ENCODE assay signal across 13 cellular contexts in the genomic region with DNA sequence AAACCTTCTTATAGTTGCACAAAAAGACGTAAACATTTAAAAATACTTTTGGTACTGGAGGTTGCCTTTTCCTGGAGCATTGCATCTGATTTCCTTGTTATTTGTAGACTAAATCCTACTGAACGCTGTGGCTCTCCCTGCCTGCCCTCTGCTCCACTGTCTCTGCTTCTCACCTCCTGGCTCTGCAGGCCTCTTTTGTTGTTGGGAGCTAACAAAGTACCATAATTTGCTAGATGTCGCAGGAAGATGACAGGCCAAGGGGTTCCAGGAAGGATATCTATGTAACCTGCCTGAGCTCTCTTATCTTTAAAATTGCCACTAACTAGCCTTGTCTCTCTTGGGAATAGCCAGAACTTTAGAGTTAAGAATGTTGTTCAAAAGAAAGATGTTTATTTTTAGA. TPM values are rescaled to one million over a fixed set of nuclear protein-coding genes. Genes with fewer than 3 reads are reported as not detected.
DNase-seq lines count a peak whose midpoint lies in the region; ATAC-seq and TF ChIP-seq lines count a peak whose summit lies in the region.
"Had no signal": no experiment of that assay in that cellular context is flagged by ENCODE, and none has a peak within 500 bp of the region (broad histone marks: within the 10 kb centered on the region; RNA-seq: fewer than 3 reads in every experiment).

No MANE protein-coding gene starts in this region.

- H3K4me1 Mint-ChIP-seq in progenitor cell of endocrine pancreas (ENCODE audit: low read depth) = peaks cover 14% of the 10 kb centered on the region

- no peaks in the 10 kb centered on the region for H3K9me2 ChIP-seq in OCI-LY1 (ENCODE audit: low read depth, low read length)

- peaks cover 23 to 47% (median 30%) of the 10 kb centered on the region in 10 experiments for H3K4me1 ChIP-seq in BLaER1 treated with 17β-estradiol and CSF1 and Interleukin-3, amounts not matched to agents 10 nM and 100 nM
- H3K4me1 ChIP-seq in OCI-LY1 (ENCODE audit: insufficient read depth, low read length, severe bottlenecking) (peaks cover 61% of the 10 kb centered on the region), fibroblast of lung (ENCODE audit: control insufficient read depth, extremely low read depth, insufficient read depth, low read length) (peaks cover 5% of the 10 kb centered on the region)

- no peak for DNase-seq in fibroblast of lung (ENCODE audit: low read depth in 2 of 2)
- no peak for DNase-seq in progenitor cell of endocrine pancreas (ENCODE audit: low spot score, unreplicated experiment)
- no peak for DNase-seq in NCI-H1694 (lab: John Stamatoyannopoulos, UW)
- no peak for DNase-seq in GM13976 (ENCODE audit: low spot score)
- DNase-seq: activated T-cell treated with anti-CD3 and anti-CD28 coated beads, Interleukin-2, amount 50 U/mL, for 1 hour; NCI-H345; ovary; WERI-Rb-1 had no signal

- H4K20me1 ChIP-seq in BLaER1 treated with 17β-estradiol and CSF1 and Interleukin-3, amounts not matched to agents 10 nM and 100 nM = no peaks in the 10 kb centered on the region
- no peaks in the 10 kb centered on the region for H4K20me1 ChIP-seq in OCI-LY1 (ENCODE audit: insufficient read depth, low read length)
- no peaks in the 10 kb centered on the region for H4K20me1 ChIP-seq in fibroblast of lung (ENCODE audit: control insufficient read depth, extremely low read depth, insufficient read depth, low read length)

- H3K9me3 Mint-ChIP-seq in progenitor cell of endocrine pancreas (ENCODE audit: low read depth) = no peaks in the 10 kb centered on the region

- no peak overlapping the region for H3K9ac ChIP-seq in BLaER1 treated with 17β-estradiol and CSF1 and Interleukin-3, amounts not matched to agents 10 nM and 100 nM
- H3K9ac ChIP-seq in OCI-LY1 (ENCODE audit: low read length) (peak overlapping the region; percentile 10; the same call in 1 of the 2 replicates), fibroblast of lung (ENCODE audit: insufficient read depth, low read length) (no peak overlapping the region)

- H2AFZ ChIP-seq in OCI-LY1 (ENCODE audit: low read length) = no peak overlapping the region
- H2AFZ ChIP-seq in fibroblast of lung (ENCODE audit: low read length) = peak overlapping the region; percentile 49

- ATAC-seq in GM18498 (IDR thresholded peaks at IDR 0.05; ENCODE audit: unreplicated experiment) (no peak), esophagus mucosa (no peak)

- peak overlapping the region; percentile 6 for H3K27ac Mint-ChIP-seq in progenitor cell of endocrine pancreas

- peaks cover 5% of the 10 kb centered on the region; the same call in 1 of the 2 replicates for H3F3A ChIP-seq in OCI-LY1 (ENCODE audit: insufficient read depth, low read length)

- H3K27ac ChIP-seq in BLaER1 treated with 17β-estradiol and CSF1 and Interleukin-3, amounts not matched to agents 10 nM and 100 nM = peak overlapping the region in 2 of 11 experiments; percentile 8 to 43; a peak in 1 of 22 replicates
- H3K27ac ChIP-seq in OCI-LY1 (ENCODE audit: low read depth, low read length, poor library complexity, severe bottlenecking) (peak overlapping the region; percentile 48), fibroblast of lung (ENCODE audit: insufficient read depth, low read length) (no peak overlapping the region)
- H3K27ac ChIP-seq: cardiac muscle cell, WERI-Rb-1 had no signal

- in situ Hi-C loops in GM13976 (cut with MboI; ENCODE audit: low sequenced_read_pairs, unreplicated experiment) = no loop called here

- TF ChIP-seq CTCF in OCI-LY1 (IDR thresholded peaks at IDR 0.05; ENCODE audit: low read length) = no peak
- TF ChIP-seq CTCF in fibroblast of lung (conservative IDR thresholded peaks at IDR 0.05 in 1 of 2, IDR thresholded peaks at IDR 0.05 in 1 of 2; ENCODE audit: low read depth in 1 of 2, low read length in 2 of 2) = no peak
- no peak for TF ChIP-seq CTCF in progenitor cell of endocrine pancreas (IDR thresholded peaks at IDR 0.05; ENCODE audit: unreplicated experiment)
- no peak for TF ChIP-seq CTCF in GM13976 (IDR thresholded peaks at IDR 0.05; ENCODE audit: borderline replicate concordance, control extremely low read depth, extremely low read depth, insufficient read depth, missing control alignments)

- no peak overlapping the region for H3K4me3 Mint-ChIP-seq in progenitor cell of endocrine pancreas (ENCODE audit: low read depth)

- H3K27me3 Mint-ChIP-seq in progenitor cell of endocrine pancreas = no peaks in the 10 kb centered on the region

- peak overlapping the region; percentile 2 to 68 (median 40); a peak in 19 of 22 replicates for H3K4me2 ChIP-seq in BLaER1 treated with 17β-estradiol and CSF1 and Interleukin-3, amounts not matched to agents 10 nM and 100 nM
- H3K4me2 ChIP-seq in OCI-LY1 (ENCODE audit: low read length) = peak overlapping the region; percentile 40
- H3K4me2 ChIP-seq in fibroblast of lung (ENCODE audit: extremely low read depth, insufficient read depth, low read length) = no peak overlapping the region

- H3K79me2 ChIP-seq in OCI-LY1 (ENCODE audit: insufficient read depth, low read length) = peaks cover 71% of the 10 kb centered on the region
- H3K79me2 ChIP-seq in fibroblast of lung (ENCODE audit: control insufficient read depth, insufficient read depth, low read length) = no peaks in the 10 kb centered on the region

- peaks cover 6% of the 10 kb centered on the region for H3K36me3 Mint-ChIP-seq in progenitor cell of endocrine pancreas (ENCODE audit: insufficient read depth)

- H3K9me3 ChIP-seq in BLaER1 treated with 17β-estradiol and CSF1 and Interleukin-3, amounts not matched to agents 10 nM and 100 nM (replicated peaks in 1 of 11) = peaks cover 0 to 5% (median 0%) of the 10 kb centered on the region in 11 experiments; a peak in 2 of 22 replicates
- no peaks in the 10 kb centered on the region for H3K9me3 ChIP-seq in OCI-LY1 (ENCODE audit: low read length)
- H3K9me3 ChIP-seq in fibroblast of lung (ENCODE audit: control insufficient read depth, insufficient read depth, low read depth, low read length) = no peaks in the 10 kb centered on the region
- H3K9me3 ChIP-seq: ovary had no signal

- no peak overlapping the region for H3K4me3 ChIP-seq in BLaER1 treated with 17β-estradiol and CSF1 and Interleukin-3, amounts not matched to agents 10 nM and 100 nM
- H3K4me3 ChIP-seq in OCI-LY1 (ENCODE audit: low read depth, low read length, poor library complexity, severe bottlenecking) (no peak overlapping the region), fibroblast of lung (replicated peaks in 1 of 4; ENCODE audit: control extremely low read depth in 1 of 4, insufficient read depth in 1 of 4, low read depth in 3 of 4, low read length in 4 of 4) (no peak overlapping the region)
- H3K4me3 ChIP-seq: cardiac muscle cell, ovary had no signal

- no peaks in the 10 kb centered on the region for H3K27me3 ChIP-seq in BLaER1 treated with 17β-estradiol and CSF1 and Interleukin-3, amounts not matched to agents 10 nM and 100 nM
- H3K27me3 ChIP-seq in OCI-LY1 (ENCODE audit: insufficient read depth, low read length) (no peaks in the 10 kb centered on the region), fibroblast of lung (ENCODE audit: control insufficient read depth, insufficient read depth, low read length) (no peaks in the 10 kb centered on the region)
- H3K27me3 ChIP-seq: cardiac muscle cell, ovary had no signal

- H3K36me3 ChIP-seq in BLaER1 treated with 17β-estradiol and CSF1 and Interleukin-3, amounts not matched to agents 10 nM and 100 nM = peaks cover 0 to 9% (median 0%) of the 10 kb centered on the region in 11 experiments; a peak in 4 of 22 replicates
- H3K36me3 ChIP-seq in OCI-LY1 (ENCODE audit: insufficient read depth, low read length) (no peaks in the 10 kb centered on the region), fibroblast of lung (ENCODE audit: control insufficient read depth, insufficient read depth, low read length) (no peaks in the 10 kb centered on the region)
- H3K36me3 ChIP-seq: cardiac muscle cell, ovary, WERI-Rb-1 had no signal

RNA-seq across cellular contexts. Expression of gene SYNE2, which starts 21.4 kb away (rescaled TPM):
- total RNA-seq in fibroblast of lung (10.3 and 15.4 TPM in 2 replicates), progenitor cell of endocrine pancreas (108 and 113 TPM in 2 replicates), esophagus mucosa (99.8 TPM)
- polyA plus RNA-seq in fibroblast of lung = 3.1 and 6.5 TPM in 2 replicates
- 3.0 and 5.9 TPM in 2 replicates for polyA plus RNA-seq in fibroblast of lung (2012)
- 19.4 and 24.2 TPM in 2 replicates for polyA minus RNA-seq in fibroblast of lung (ENCODE audit: low replicate concordance)
